ENCODE assay signal across 19 cellular contexts in the genomic region with DNA sequence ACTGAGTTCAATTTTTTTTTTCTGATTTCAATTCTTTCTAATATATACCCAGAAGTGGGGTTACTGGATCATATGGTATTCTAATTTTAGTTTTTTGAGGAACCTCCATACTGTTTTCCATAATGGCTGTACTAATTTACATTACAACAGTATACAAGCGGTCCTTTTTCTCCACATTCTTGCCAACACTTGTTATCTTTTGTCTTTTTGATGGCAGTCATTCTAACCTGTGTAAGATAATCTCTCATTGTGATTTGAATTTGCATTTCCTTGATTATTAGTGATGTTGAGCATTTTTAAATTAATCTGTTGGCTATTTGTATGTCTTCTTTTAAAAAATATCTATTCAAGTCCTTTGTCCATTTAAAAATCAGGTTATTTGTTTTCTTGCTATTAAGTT. TPM values are rescaled to one million over a fixed set of nuclear protein-coding genes. Genes with fewer than 3 reads are reported as not detected.
DNase-seq lines count a peak whose midpoint lies in the region; ATAC-seq and TF ChIP-seq lines count a peak whose summit lies in the region.
"Had no signal": no experiment of that assay in that cellular context is flagged by ENCODE, and none has a peak within 500 bp of the region (broad histone marks: within the 10 kb centered on the region; RNA-seq: fewer than 3 reads in every experiment).

No MANE protein-coding gene starts in this region.

- CTCF ChIA-PET in HEK293 (lab: Yijun Ruan, JAX): no interaction called here

- peaks cover 12% of the 10 kb centered on the region for H3K9me3 Mint-ChIP-seq in osteocyte (ENCODE audit: unreplicated experiment)

- POLR2A ChIA-PET in HEK293 (lab: Yijun Ruan, JAX): interaction anchor here (0.6 kb wide), 1 partner anchor 584 kb away, joined by 5 read pairs; no protein-coding TSS in a partner anchor

- no peaks in the 10 kb centered on the region for H3K27me3 ChIP-seq in RWPE2 (ENCODE audit: insufficient read depth, poor library complexity, severe bottlenecking)
- H3K27me3 ChIP-seq: BE2C, BLaER1 had no signal

- no peak for DNase-seq in RWPE2 (ENCODE audit: low spot score)
- no peak for DNase-seq in osteocyte (ENCODE audit: extremely low spot score, unreplicated experiment)
- DNase-seq in GDM1 (lab: John Stamatoyannopoulos, UW): no peak
- DNase-seq in activated effector memory CD4-positive, alpha-beta T cell treated with Interleukin-2 at 50 U/mL for 16 hours: no peak
- DNase-seq in COLO829 (ENCODE audit: low spot score): no peak
- DNase-seq: 8988T; ACHN; BE2C; C1 segment of cervical spinal cord; Caco-2; Calu3; CD4-positive, alpha-beta memory T cell; CD4-positive, CD25-positive, alpha-beta regulatory T cell; CD8-positive, alpha-beta memory T cell; DMS79 treated with DMSO at 0.1 percent for 48 hours had no signal

- peak overlapping the region; percentile 36 for H3K27ac Mint-ChIP-seq in osteocyte (ENCODE audit: unreplicated experiment)
- H3K27ac Mint-ChIP-seq: CD4-positive, CD25-positive, alpha-beta regulatory T cell had no signal

- H3K4me1 Mint-ChIP-seq in osteocyte (ENCODE audit: unreplicated experiment): peaks cover 35% of the 10 kb centered on the region
- H3K4me1 Mint-ChIP-seq: CD14-positive monocyte had no signal

- H3K36me3 ChIP-seq in HEK293 (ENCODE audit: control insufficient read depth in 2 of 2, insufficient read depth in 1 of 2, low read length in 2 of 2) (peaks cover 0 to 7% of the 10 kb centered on the region in 2 experiments; a peak in 1 of 3 replicates), RWPE2 (ENCODE audit: low read depth) (no peaks in the 10 kb centered on the region; the same call in 1 of the 2 replicates)
- H3K36me3 ChIP-seq: BE2C had no signal

- no peak overlapping the region for H3K4me3 ChIP-seq in HEK293 (ENCODE audit: low read depth, low read length)
- H3K4me3 ChIP-seq in RWPE2 (ENCODE audit: severe bottlenecking): no peak overlapping the region
- H3K4me3 ChIP-seq: BLaER1, GM12878 had no signal

- H3K9me3 ChIP-seq in HEK293 (ENCODE audit: control insufficient read depth, insufficient read depth, low read depth, low read length) (no peaks in the 10 kb centered on the region), RWPE2 (ENCODE audit: severe bottlenecking) (peaks cover 13% of the 10 kb centered on the region)

- peaks cover 34% of the 10 kb centered on the region for H3K36me3 Mint-ChIP-seq in osteocyte (ENCODE audit: unreplicated experiment)

- H3K27me3 Mint-ChIP-seq in osteocyte (ENCODE audit: unreplicated experiment): no peaks in the 10 kb centered on the region
- H3K27me3 Mint-ChIP-seq: CD4-positive, alpha-beta memory T cell; CD4-positive, CD25-positive, alpha-beta regulatory T cell; CD8-positive, alpha-beta memory T cell had no signal

- TF ChIP-seq CTCF in HEK293 (tag by site-specific recombination; IDR thresholded peaks at IDR 0.05) (no peak), RWPE2 (IDR thresholded peaks at IDR 0.05; ENCODE audit: poor library complexity, severe bottlenecking) (no peak), osteocyte (IDR thresholded peaks at IDR 0.05) (no peak)

- H3K27ac ChIP-seq in HEK293 (ENCODE audit: extremely low read depth, low read depth, low read length) (no peak overlapping the region), RWPE2 (ENCODE audit: poor library complexity, severe bottlenecking) (peak overlapping the region; percentile 89)
- H3K27ac ChIP-seq: BLaER1 had no signal

- no peak overlapping the region for H3K4me3 Mint-ChIP-seq in osteocyte (ENCODE audit: unreplicated experiment)
- H3K4me3 Mint-ChIP-seq: CD14-positive monocyte; CD4-positive, alpha-beta memory T cell; CD4-positive, CD25-positive, alpha-beta regulatory T cell; CD8-positive, alpha-beta memory T cell had no signal

- ATAC-seq in RWPE2 (ENCODE audit: low read depth): no peak
- ATAC-seq: GM12878 had no signal

- H3K4me1 ChIP-seq in HEK293 (ENCODE audit: control insufficient read depth, insufficient read depth, low read length) (no peaks in the 10 kb centered on the region), RWPE2 (ENCODE audit: insufficient read depth, poor library complexity, severe bottlenecking) (peaks cover 31% of the 10 kb centered on the region)
- H3K4me1 ChIP-seq: BE2C, BLaER1, Caco-2 had no signal

TF ChIP-seq in HEK293, 187 proteins besides CTCF, POLR2A, EP300 and RAD21:
- TF ChIP-seq OSR2 (tag by site-specific recombination; IDR thresholded peaks at IDR 0.05): no peak
- no peak for TF ChIP-seq ZNF585B (tag by site-specific recombination; IDR thresholded peaks at IDR 0.05)
- 0 out of 2 replicates have a peak, but pooled peaks have one; percentile 32 for TF ChIP-seq ZNF707 (tag by site-specific recombination; IDR thresholded peaks at IDR 0.05)
- TF ChIP-seq, protein P1, sequence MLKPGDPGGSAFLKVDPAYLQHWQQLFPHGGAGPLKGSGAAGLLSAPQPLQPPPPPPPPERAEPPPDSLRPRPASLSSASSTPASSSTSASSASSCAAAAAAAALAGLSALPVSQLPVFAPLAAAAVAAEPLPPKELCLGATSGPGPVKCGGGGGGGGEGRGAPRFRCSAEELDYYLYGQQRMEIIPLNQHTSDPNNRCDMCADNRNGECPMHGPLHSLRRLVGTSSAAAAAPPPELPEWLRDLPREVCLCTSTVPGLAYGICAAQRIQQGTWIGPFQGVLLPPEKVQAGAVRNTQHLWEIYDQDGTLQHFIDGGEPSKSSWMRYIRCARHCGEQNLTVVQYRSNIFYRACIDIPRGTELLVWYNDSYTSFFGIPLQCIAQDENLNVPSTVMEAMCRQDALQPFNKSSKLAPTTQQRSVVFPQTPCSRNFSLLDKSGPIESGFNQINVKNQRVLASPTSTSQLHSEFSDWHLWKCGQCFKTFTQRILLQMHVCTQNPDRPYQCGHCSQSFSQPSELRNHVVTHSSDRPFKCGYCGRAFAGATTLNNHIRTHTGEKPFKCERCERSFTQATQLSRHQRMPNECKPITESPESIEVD (tag by site-specific recombination; IDR thresholded peaks at IDR 0.05): no peak

RNA-seq across cellular contexts. Expression of a gene that starts 21.1 kb away (rescaled TPM):
- total RNA-seq in osteocyte: 2.5 and 3.5 TPM in 2 replicates

RNA-seq across cellular contexts. Expression of a gene that starts 33.8 kb away (rescaled TPM):
- total RNA-seq in osteocyte: 93.0 and 99.6 TPM in 2 replicates
